15 cellular contexts compared by ENCODE assay signal in genomic region chr3:157999246-157999645, GRCh38.
DNase-seq lines count a peak whose midpoint lies in the region; ATAC-seq and TF ChIP-seq lines count a peak whose summit lies in the region.
"Had no signal": no experiment of that assay in that cellular context is flagged by ENCODE, and none has a peak within 500 bp of the region (broad histone marks: within the 10 kb centered on the region; RNA-seq: fewer than 3 reads in every experiment).

No MANE protein-coding gene starts in this region.

- H3K9me3 Mint-ChIP-seq in stimulated activated effector memory CD8-positive, alpha-beta T cell treated with anti-CD3 and anti-CD28 coated beads, Interleukin-12 subunit alpha, Interleukin-12 subunit beta, amount 100 ng/mL, for 72 hours, result peaks cover 21% of the 10 kb centered on the region

- no peak overlapping the region for H3K27ac ChIP-seq in GM23248
- H3K27ac ChIP-seq: BLaER1 treated with 17β-estradiol and CSF1 and Interleukin-3, amounts not matched to agents 10 nM and 100 nM; foreskin keratinocyte; neural progenitor cell; tibial artery had no signal

- H2AFZ ChIP-seq in GM23248, result no peak overlapping the region
- H2AFZ ChIP-seq: neural progenitor cell had no signal

- in situ Hi-C loops in GM23248 (cut with MboI), result no loop called here

- no peaks in the 10 kb centered on the region for H3K36me3 Mint-ChIP-seq in stimulated activated effector memory CD8-positive, alpha-beta T cell treated with anti-CD3 and anti-CD28 coated beads, Interleukin-12 subunit alpha, Interleukin-12 subunit beta, amount 100 ng/mL, for 72 hours
- H3K36me3 Mint-ChIP-seq: neural progenitor cell had no signal

- no peaks in the 10 kb centered on the region for H3K4me1 Mint-ChIP-seq in stimulated activated effector memory CD8-positive, alpha-beta T cell treated with anti-CD3 and anti-CD28 coated beads, Interleukin-12 subunit alpha, Interleukin-12 subunit beta, amount 100 ng/mL, for 72 hours
- H3K4me1 Mint-ChIP-seq: neural progenitor cell had no signal

- H3K4me3 ChIP-seq in GM23248 (no peak overlapping the region), fibroblast of pulmonary artery (replicated peaks; ENCODE audit: low read depth, low read length) (no peak overlapping the region)
- H3K4me3 ChIP-seq: BLaER1 treated with 17β-estradiol and CSF1 and Interleukin-3, amounts not matched to agents 10 nM and 100 nM; neural progenitor cell; tibial artery had no signal

- no peaks in the 10 kb centered on the region for H3K27me3 ChIP-seq in GM23248 (replicated peaks; ENCODE audit: insufficient read depth)
- H3K27me3 ChIP-seq: BLaER1 treated with 17β-estradiol and CSF1 and Interleukin-3, amounts not matched to agents 10 nM and 100 nM; foreskin keratinocyte; neural progenitor cell; tibial artery had no signal

- H3K79me2 ChIP-seq in GM23248 (ENCODE audit: insufficient read depth), result no peaks in the 10 kb centered on the region

- no peaks in the 10 kb centered on the region for H3F3A ChIP-seq in GM23248 (ENCODE audit: insufficient read depth)

- no peaks in the 10 kb centered on the region for H3K9me2 ChIP-seq in GM23248 (ENCODE audit: insufficient read depth)

- H3K9ac ChIP-seq in GM23248, result no peak overlapping the region
- H3K9ac ChIP-seq: BLaER1 treated with 17β-estradiol and CSF1 and Interleukin-3, amounts not matched to agents 10 nM and 100 nM; neural progenitor cell had no signal

- H4K20me1 ChIP-seq in GM23248 (ENCODE audit: insufficient read depth), result no peaks in the 10 kb centered on the region
- H4K20me1 ChIP-seq: BLaER1 treated with 17β-estradiol and CSF1 and Interleukin-3, amounts not matched to agents 10 nM and 100 nM had no signal

- ATAC-seq in GM19328 (IDR thresholded peaks at IDR 0.05; ENCODE audit: unreplicated experiment), result no peak
- ATAC-seq in stimulated activated effector memory CD8-positive, alpha-beta T cell treated with anti-CD3 and anti-CD28 coated beads, Interleukin-12 subunit alpha, Interleukin-12 subunit beta, amount 100 ng/mL, for 72 hours, result no peak
- ATAC-seq: foreskin keratinocyte had no signal

- DNase-seq in GM23248 (peak; percentile 1), NCI-H1436 (lab: John Stamatoyannopoulos, UW) (peak; percentile 74), NCI-H69 (lab: John Stamatoyannopoulos, UW) (peak; percentile 74), fibroblast of pulmonary artery (ENCODE audit: low read depth) (peak; percentile 3), A172 (ENCODE audit: low spot score) (no peak)
- DNase-seq in stimulated activated effector memory CD8-positive, alpha-beta T cell treated with anti-CD3 and anti-CD28 coated beads, Interleukin-12 subunit alpha, Interleukin-12 subunit beta, amount 100 ng/mL, for 72 hours (ENCODE audit: low spot score in 2 of 2), result no peak
- DNase-seq: activated naive CD4-positive, alpha-beta T cell treated with anti-CD3 and anti-CD28 coated beads, Interleukin-2, amount 50 U/mL, for 16 hours; DND-41; H7; SW 1271; tibial artery had no signal

- no peaks in the 10 kb centered on the region for H3K36me3 ChIP-seq in GM23248 (ENCODE audit: low read depth)
- H3K36me3 ChIP-seq: BLaER1 treated with 17β-estradiol and CSF1 and Interleukin-3, amounts not matched to agents 10 nM and 100 nM; neural progenitor cell; tibial artery had no signal

- no peak overlapping the region for H3K4me2 ChIP-seq in GM23248 (ENCODE audit: unreplicated experiment)
- H3K4me2 ChIP-seq: BLaER1 treated with 17β-estradiol and CSF1 and Interleukin-3, amounts not matched to agents 10 nM and 100 nM; neural progenitor cell had no signal

- WGBS in GM23248 (ENCODE audit: low coverage in 1 of 2, low lambda C conversion rate in 2 of 2, missing lambda C conversion rate in 2 of 2), 2 experiments, result 42 to 44% methylated on average over 5 of the region's 5 CpGs

- H3K27ac Mint-ChIP-seq in stimulated activated effector memory CD8-positive, alpha-beta T cell treated with anti-CD3 and anti-CD28 coated beads, Interleukin-12 subunit alpha, Interleukin-12 subunit beta, amount 100 ng/mL, for 72 hours, result no peak overlapping the region
- H3K27ac Mint-ChIP-seq: neural progenitor cell had no signal

- no peaks in the 10 kb centered on the region for H3K4me1 ChIP-seq in GM23248 (ENCODE audit: insufficient read depth)
- H3K4me1 ChIP-seq: BLaER1 treated with 17β-estradiol and CSF1 and Interleukin-3, amounts not matched to agents 10 nM and 100 nM; foreskin keratinocyte; neural progenitor cell; tibial artery had no signal

- H3K9me3 ChIP-seq in GM23248 (ENCODE audit: low read depth), result peaks cover 6% of the 10 kb centered on the region

- no peak overlapping the region for H3K4me3 Mint-ChIP-seq in stimulated activated effector memory CD8-positive, alpha-beta T cell treated with anti-CD3 and anti-CD28 coated beads, Interleukin-12 subunit alpha, Interleukin-12 subunit beta, amount 100 ng/mL, for 72 hours
- H3K4me3 Mint-ChIP-seq: neural progenitor cell had no signal

- TF ChIP-seq CTCF in fibroblast of pulmonary artery (IDR thresholded peaks at IDR 0.05; ENCODE audit: low read length, missing control alignments), result no peak

Comparison
In these comparisons a context has a peak if more than half of its experiments do, and no peak if none do; other contexts are left out.
1. DNase-seq: peak in GM23248 (single experiment), NCI-H1436 (single experiment), NCI-H69 (single experiment) and fibroblast of pulmonary artery (single experiment); none in stimulated activated effector memory CD8-positive, alpha-beta T cell treated with anti-CD3 and anti-CD28 coated beads, Interleukin-12 subunit alpha, Interleukin-12 subunit beta, amount 100 ng/mL, for 72 hours (0 of 2) and A172 (single experiment).